Comparison of ENCODE assay signal across 18 cellular contexts in genomic region chr1:64659478-64659877, GRCh38.
A peak's percentile ranks its signal among the peaks of the same experiment; 100 is the strongest.
DNase-seq lines count a peak whose midpoint lies in the region; ATAC-seq and TF ChIP-seq lines count a peak whose summit lies in the region.
"Had no signal": no experiment of that assay in that cellular context is flagged by ENCODE, and none has a peak within 500 bp of the region (broad histone marks: within the 10 kb centered on the region; RNA-seq: fewer than 3 reads in every experiment).

No MANE protein-coding gene starts in this region.

- no peaks in the 10 kb centered on the region for H3K9me3 Mint-ChIP-seq in stimulated activated naive CD8-positive, alpha-beta T cell treated with anti-CD3 and anti-CD28 coated beads, Interleukin-15, amount 100 ng/mL, for 72 hours
- H3K9me3 Mint-ChIP-seq in brain (no peaks in the 10 kb centered on the region), nephron progenitor cell (no peaks in the 10 kb centered on the region)
- H3K9me3 Mint-ChIP-seq: CD8-positive, alpha-beta T cell; H9; IgD-negative memory B cell had no signal

- ATAC-seq in stimulated activated naive CD8-positive, alpha-beta T cell treated with anti-CD3 and anti-CD28 coated beads, Interleukin-15, amount 100 ng/mL, for 72 hours: peak; percentile 57
- ATAC-seq in stimulated activated naive CD8-positive, alpha-beta T cell treated with anti-CD3 and anti-CD28 coated beads, Interleukin-15, Interleukin-2, amounts not matched to agents 100 U/mL and 50 U/mL, for 24 hours: no peak
- no peak for ATAC-seq in GM21619 (IDR thresholded peaks at IDR 0.05; ENCODE audit: unreplicated experiment)
- ATAC-seq: CD8-positive, alpha-beta T cell; GM12878; HepG2 had no signal

- H3K4me1 Mint-ChIP-seq in stimulated activated naive CD8-positive, alpha-beta T cell treated with anti-CD3 and anti-CD28 coated beads, Interleukin-15, amount 100 ng/mL, for 72 hours: no peaks in the 10 kb centered on the region
- H3K4me1 Mint-ChIP-seq in brain (peaks cover 41% of the 10 kb centered on the region), nephron progenitor cell (peaks cover 10% of the 10 kb centered on the region)
- H3K4me1 Mint-ChIP-seq: B cell, IgD-negative memory B cell had no signal

- TF ChIP-seq CTCF in brain (conservative IDR thresholded peaks at IDR 0.05) (no peak), nephron progenitor cell (IDR thresholded peaks at IDR 0.05) (no peak)

- H3K4me3 Mint-ChIP-seq in stimulated activated naive CD8-positive, alpha-beta T cell treated with anti-CD3 and anti-CD28 coated beads, Interleukin-15, amount 100 ng/mL, for 72 hours: no peak overlapping the region
- H3K4me3 Mint-ChIP-seq in brain (no peak overlapping the region), nephron progenitor cell (no peak overlapping the region)
- H3K4me3 Mint-ChIP-seq: B cell; CD8-positive, alpha-beta T cell; H9; IgD-negative memory B cell had no signal

- H3K36me3 Mint-ChIP-seq in brain: peaks cover 62% of the 10 kb centered on the region
- H3K36me3 Mint-ChIP-seq in nephron progenitor cell (ENCODE audit: low read depth): peaks cover 76% of the 10 kb centered on the region
- H3K36me3 Mint-ChIP-seq: IgD-negative memory B cell had no signal

- DNase-seq in stimulated activated naive CD8-positive, alpha-beta T cell treated with anti-CD3 and anti-CD28 coated beads, Interleukin-15, amount 100 ng/mL, for 72 hours: no peak
- DNase-seq in stimulated activated naive CD8-positive, alpha-beta T cell treated with anti-CD3 and anti-CD28 coated beads, Interleukin-15, Interleukin-2, amounts not matched to agents 100 U/mL and 50 U/mL, for 24 hours: no peak
- DNase-seq in nephron progenitor cell (no peak), OCI-M1 (lab: John Stamatoyannopoulos, UW) (no peak), MV-4-11 (lab: John Stamatoyannopoulos, UW) (no peak)
- DNase-seq: CD8-positive, alpha-beta T cell; DMS 273 treated with DMSO at 0.1 percent for 48 hours; DMS53; DND-41; EL; GOT3; H9 had no signal

- no peaks in the 10 kb centered on the region for H3K27me3 Mint-ChIP-seq in stimulated activated naive CD8-positive, alpha-beta T cell treated with anti-CD3 and anti-CD28 coated beads, Interleukin-15, amount 100 ng/mL, for 72 hours
- H3K27me3 Mint-ChIP-seq in brain (no peaks in the 10 kb centered on the region), nephron progenitor cell (ENCODE audit: low read depth, poor library complexity) (peaks cover 4% of the 10 kb centered on the region)
- H3K27me3 Mint-ChIP-seq: IgD-negative memory B cell had no signal

- no peak overlapping the region for H3K27ac Mint-ChIP-seq in stimulated activated naive CD8-positive, alpha-beta T cell treated with anti-CD3 and anti-CD28 coated beads, Interleukin-15, amount 100 ng/mL, for 72 hours
- H3K27ac Mint-ChIP-seq in brain (peak overlapping the region in 3 of 5 experiments; percentile 38 to 82 (median 73)), nephron progenitor cell (peak overlapping the region; percentile 39)
- H3K27ac Mint-ChIP-seq: B cell; CD8-positive, alpha-beta T cell; IgD-negative memory B cell had no signal

Comparison
In these comparisons a context has a peak if more than half of its experiments do, and no peak if none do; other contexts are left out.
1. H3K27ac Mint-ChIP-seq: peak in brain (3 of 5) and nephron progenitor cell (single experiment); none in stimulated activated naive CD8-positive, alpha-beta T cell treated with anti-CD3 and anti-CD28 coated beads, Interleukin-15, amount 100 ng/mL, for 72 hours (0 of 2).